Comparison of ENCODE assay signal across 19 cellular contexts in genomic region chr3:113132571-113132996, GRCh38.
DNase-seq lines count a peak whose midpoint lies in the region; ATAC-seq and TF ChIP-seq lines count a peak whose summit lies in the region.
"Had no signal": no experiment of that assay in that cellular context is flagged by ENCODE, and none has a peak within 500 bp of the region (broad histone marks: within the 10 kb centered on the region; RNA-seq: fewer than 3 reads in every experiment).

No MANE protein-coding gene starts in this region.

- WGBS in sigmoid colon, 2 donors: 77 to 82% methylated on average over 2 of the region's 2 CpGs

- TF ChIP-seq CTCF in RWPE2 (IDR thresholded peaks at IDR 0.05; ENCODE audit: poor library complexity, severe bottlenecking) (peak; percentile 25), fibroblast of mammary gland (conservative IDR thresholded peaks at IDR 0.05; ENCODE audit: control insufficient read depth, insufficient read depth, low read depth, low read length) (peak; percentile 31), sigmoid colon (IDR thresholded peaks at IDR 0.05) (no peak)

- POLR2A ChIA-PET in HEK293T (lab: Yijun Ruan, JAX): no interaction called here

- H3K36me3 ChIP-seq in RWPE2 (ENCODE audit: low read depth): no peaks in the 10 kb centered on the region
- H3K36me3 ChIP-seq in sigmoid colon: no peaks in the 10 kb centered on the region
- H3K36me3 ChIP-seq: HAP-1 had no signal

- TF ChIP-seq POLR2A in sigmoid colon (IDR thresholded peaks at IDR 0.05): no peak

- H3K4me1 ChIP-seq in RWPE2 (ENCODE audit: insufficient read depth, poor library complexity, severe bottlenecking) (no peaks in the 10 kb centered on the region), sigmoid colon (peaks cover 0 to 21% (median 16%) of the 10 kb centered on the region in 4 donors)

- no peaks in the 10 kb centered on the region for H3K27me3 ChIP-seq in RWPE2 (ENCODE audit: insufficient read depth, poor library complexity, severe bottlenecking)
- H3K27me3 ChIP-seq in sigmoid colon: no peaks in the 10 kb centered on the region

- H3K4me3 ChIP-seq in RWPE2 (ENCODE audit: severe bottlenecking) (no peak overlapping the region), fibroblast of mammary gland (ENCODE audit: control insufficient read depth, low read depth, low read length) (no peak overlapping the region), sigmoid colon (no peak overlapping the region)
- H3K4me3 ChIP-seq: HAP-1 had no signal

- ATAC-seq in RWPE2 (ENCODE audit: low read depth): peak; percentile 51; the same call in 2 of the 3 replicates
- no peak for ATAC-seq in GM21423 (IDR thresholded peaks at IDR 0.05; ENCODE audit: unreplicated experiment)
- ATAC-seq: left colon had no signal

- TF ChIP-seq EP300 in sigmoid colon (IDR thresholded peaks at IDR 0.05): no peak

- no peak overlapping the region for H3K27ac ChIP-seq in RWPE2 (ENCODE audit: poor library complexity, severe bottlenecking)
- H3K27ac ChIP-seq in sigmoid colon: peak overlapping the region; percentile 27 to 55 (median 42)

- CTCF ChIA-PET in HEK293T (lab: Yijun Ruan, JAX): interaction anchor here (3.1 kb wide), 1 partner anchor 156 kb away, joined by 15 read pairs; no protein-coding TSS in a partner anchor

- DNase-seq in GM04504 (ENCODE audit: low read depth) (peak; percentile 60), RWPE2 (ENCODE audit: low spot score) (no peak), fibroblast of mammary gland (ENCODE audit: low read depth) (peak; percentile 81), sigmoid colon (no peak), HEK293T (ENCODE audit: extremely low spot score) (no peak), NAMALWA (ENCODE audit: low spot score) (no peak)
- DNase-seq: activated CD4-positive, CD25-positive, alpha-beta regulatory T cell treated with anti-CD3 and anti-CD28 coated beads, Interleukin-2, amount 50 U/mL, for 72 hours; activated T-cell treated with anti-CD3 and anti-CD28 coated beads, Interleukin-2, amount 50 U/mL, for 48 hours; amygdala; CD4-positive, alpha-beta memory T cell; glutamatergic neuron; left colon; MV-4-11; naive B cell; NCI-H446; right cardiac atrium; stimulated activated naive CD4-positive, alpha-beta T cell treated with Interleukin-2 at 50 U/mL for 16 hours had no signal

- H3K9me3 ChIP-seq in RWPE2 (ENCODE audit: severe bottlenecking) (no peaks in the 10 kb centered on the region), sigmoid colon (no peaks in the 10 kb centered on the region)
- H3K9me3 ChIP-seq: HAP-1 had no signal

- intact Hi-C loops in sigmoid colon (cut with DNase I): no loop called here

TF ChIP-seq in HEK293T, 16 proteins besides CTCF, POLR2A, EP300 and RAD21:
- TF ChIP-seq FOXM1 (IDR thresholded peaks at IDR 0.05; ENCODE audit: borderline replicate concordance): no peak
- TF ChIP-seq CTBP1 (IDR thresholded peaks at IDR 0.05; ENCODE audit: borderline replicate concordance): no peak
- no peak for TF ChIP-seq LEF1 (IDR thresholded peaks at IDR 0.05; ENCODE audit: borderline replicate concordance)
- no peak for TF ChIP-seq SUZ12 (IDR thresholded peaks at IDR 0.05)
- no peak for TF ChIP-seq PKNOX1 (IDR thresholded peaks at IDR 0.05)
- no peak for TF ChIP-seq BHLHE40 (IDR thresholded peaks at IDR 0.05; ENCODE audit: borderline replicate concordance)
- TF ChIP-seq HDGF (IDR thresholded peaks at IDR 0.05; ENCODE audit: borderline replicate concordance): no peak
- TF ChIP-seq ZNF384 (IDR thresholded peaks at IDR 0.05): no peak
- TF ChIP-seq SP1 (IDR thresholded peaks at IDR 0.05): no peak
- no peak for TF ChIP-seq NFRKB (IDR thresholded peaks at IDR 0.05)
- TF ChIP-seq FOXK2 (IDR thresholded peaks at IDR 0.05): no peak
- no peak for TF ChIP-seq TARDBP (IDR thresholded peaks at IDR 0.05)

Comparison
In these comparisons a context has a peak if more than half of its experiments do, and no peak if none do; other contexts are left out.
1. DNase-seq: peak in GM04504 (single experiment) and fibroblast of mammary gland (single experiment); none in RWPE2 (single experiment), sigmoid colon (single experiment), HEK293T (single experiment) and NAMALWA (single experiment).
2. CTCF ChIP-seq: peak in RWPE2 (single experiment) and fibroblast of mammary gland (single experiment); none in sigmoid colon (0 of 4).